1 cellular context compared by ENCODE assay signal in the genomic region with DNA sequence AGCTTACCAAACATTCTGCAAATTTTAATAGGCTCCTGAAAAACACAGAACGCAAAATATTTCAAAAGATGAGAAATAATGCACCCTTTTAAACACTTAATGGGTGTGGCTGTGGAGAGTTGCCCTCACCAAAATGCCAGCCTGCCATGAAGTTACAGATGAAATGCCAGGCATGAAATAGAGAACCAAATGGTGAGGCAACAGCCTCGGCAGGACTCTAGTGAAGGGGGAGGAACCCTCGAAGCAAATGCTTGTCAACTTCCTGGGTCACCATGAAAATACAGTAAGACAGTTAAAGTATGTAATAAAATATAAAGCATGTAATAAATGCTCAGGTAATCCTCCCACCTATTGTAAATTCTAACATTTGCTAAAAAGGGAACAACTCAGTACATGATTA.
TF ChIP-seq lines count a peak whose summit lies in the region.

No MANE protein-coding gene starts in this region.

TF ChIP-seq in WTC11, 78 proteins besides CTCF, POLR2A, EP300 and RAD21 (continued from another document):
- TF ChIP-seq, protein P1, sequence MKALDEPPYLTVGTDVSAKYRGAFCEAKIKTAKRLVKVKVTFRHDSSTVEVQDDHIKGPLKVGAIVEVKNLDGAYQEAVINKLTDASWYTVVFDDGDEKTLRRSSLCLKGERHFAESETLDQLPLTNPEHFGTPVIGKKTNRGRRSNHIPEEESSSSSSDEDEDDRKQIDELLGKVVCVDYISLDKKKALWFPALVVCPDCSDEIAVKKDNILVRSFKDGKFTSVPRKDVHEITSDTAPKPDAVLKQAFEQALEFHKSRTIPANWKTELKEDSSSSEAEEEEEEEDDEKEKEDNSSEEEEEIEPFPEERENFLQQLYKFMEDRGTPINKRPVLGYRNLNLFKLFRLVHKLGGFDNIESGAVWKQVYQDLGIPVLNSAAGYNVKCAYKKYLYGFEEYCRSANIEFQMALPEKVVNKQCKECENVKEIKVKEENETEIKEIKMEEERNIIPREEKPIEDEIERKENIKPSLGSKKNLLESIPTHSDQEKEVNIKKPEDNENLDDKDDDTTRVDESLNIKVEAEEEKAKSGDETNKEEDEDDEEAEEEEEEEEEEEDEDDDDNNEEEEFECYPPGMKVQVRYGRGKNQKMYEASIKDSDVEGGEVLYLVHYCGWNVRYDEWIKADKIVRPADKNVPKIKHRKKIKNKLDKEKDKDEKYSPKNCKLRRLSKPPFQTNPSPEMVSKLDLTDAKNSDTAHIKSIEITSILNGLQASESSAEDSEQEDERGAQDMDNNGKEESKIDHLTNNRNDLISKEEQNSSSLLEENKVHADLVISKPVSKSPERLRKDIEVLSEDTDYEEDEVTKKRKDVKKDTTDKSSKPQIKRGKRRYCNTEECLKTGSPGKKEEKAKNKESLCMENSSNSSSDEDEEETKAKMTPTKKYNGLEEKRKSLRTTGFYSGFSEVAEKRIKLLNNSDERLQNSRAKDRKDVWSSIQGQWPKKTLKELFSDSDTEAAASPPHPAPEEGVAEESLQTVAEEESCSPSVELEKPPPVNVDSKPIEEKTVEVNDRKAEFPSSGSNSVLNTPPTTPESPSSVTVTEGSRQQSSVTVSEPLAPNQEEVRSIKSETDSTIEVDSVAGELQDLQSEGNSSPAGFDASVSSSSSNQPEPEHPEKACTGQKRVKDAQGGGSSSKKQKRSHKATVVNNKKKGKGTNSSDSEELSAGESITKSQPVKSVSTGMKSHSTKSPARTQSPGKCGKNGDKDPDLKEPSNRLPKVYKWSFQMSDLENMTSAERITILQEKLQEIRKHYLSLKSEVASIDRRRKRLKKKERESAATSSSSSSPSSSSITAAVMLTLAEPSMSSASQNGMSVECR (CRISPR knock-in tag; IDR thresholded peaks at IDR 0.05; ENCODE audit: borderline replicate concordance), result no peak
- TF ChIP-seq, protein P2, sequence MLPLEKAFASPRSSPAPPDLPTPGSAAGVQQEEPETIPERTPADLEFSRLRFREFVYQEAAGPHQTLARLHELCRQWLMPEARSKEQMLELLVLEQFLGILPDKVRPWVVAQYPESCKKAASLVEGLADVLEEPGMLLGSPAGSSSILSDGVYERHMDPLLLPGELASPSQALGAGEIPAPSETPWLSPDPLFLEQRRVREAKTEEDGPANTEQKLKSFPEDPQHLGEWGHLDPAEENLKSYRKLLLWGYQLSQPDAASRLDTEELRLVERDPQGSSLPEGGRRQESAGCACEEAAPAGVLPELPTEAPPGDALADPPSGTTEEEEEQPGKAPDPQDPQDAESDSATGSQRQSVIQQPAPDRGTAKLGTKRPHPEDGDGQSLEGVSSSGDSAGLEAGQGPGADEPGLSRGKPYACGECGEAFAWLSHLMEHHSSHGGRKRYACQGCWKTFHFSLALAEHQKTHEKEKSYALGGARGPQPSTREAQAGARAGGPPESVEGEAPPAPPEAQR (CRISPR knock-in tag; IDR thresholded peaks at IDR 0.05), result no peak
- no peak for TF ChIP-seq FOXJ3 (CRISPR knock-in tag; IDR thresholded peaks at IDR 0.05; ENCODE audit: borderline replicate concordance)
- TF ChIP-seq, protein P3, sequence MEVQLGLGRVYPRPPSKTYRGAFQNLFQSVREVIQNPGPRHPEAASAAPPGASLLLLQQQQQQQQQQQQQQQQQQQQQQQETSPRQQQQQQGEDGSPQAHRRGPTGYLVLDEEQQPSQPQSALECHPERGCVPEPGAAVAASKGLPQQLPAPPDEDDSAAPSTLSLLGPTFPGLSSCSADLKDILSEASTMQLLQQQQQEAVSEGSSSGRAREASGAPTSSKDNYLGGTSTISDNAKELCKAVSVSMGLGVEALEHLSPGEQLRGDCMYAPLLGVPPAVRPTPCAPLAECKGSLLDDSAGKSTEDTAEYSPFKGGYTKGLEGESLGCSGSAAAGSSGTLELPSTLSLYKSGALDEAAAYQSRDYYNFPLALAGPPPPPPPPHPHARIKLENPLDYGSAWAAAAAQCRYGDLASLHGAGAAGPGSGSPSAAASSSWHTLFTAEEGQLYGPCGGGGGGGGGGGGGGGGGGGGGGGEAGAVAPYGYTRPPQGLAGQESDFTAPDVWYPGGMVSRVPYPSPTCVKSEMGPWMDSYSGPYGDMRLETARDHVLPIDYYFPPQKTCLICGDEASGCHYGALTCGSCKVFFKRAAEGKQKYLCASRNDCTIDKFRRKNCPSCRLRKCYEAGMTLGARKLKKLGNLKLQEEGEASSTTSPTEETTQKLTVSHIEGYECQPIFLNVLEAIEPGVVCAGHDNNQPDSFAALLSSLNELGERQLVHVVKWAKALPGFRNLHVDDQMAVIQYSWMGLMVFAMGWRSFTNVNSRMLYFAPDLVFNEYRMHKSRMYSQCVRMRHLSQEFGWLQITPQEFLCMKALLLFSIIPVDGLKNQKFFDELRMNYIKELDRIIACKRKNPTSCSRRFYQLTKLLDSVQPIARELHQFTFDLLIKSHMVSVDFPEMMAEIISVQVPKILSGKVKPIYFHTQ (CRISPR knock-in tag; IDR thresholded peaks at IDR 0.05), result no peak
- TF ChIP-seq ZNF671 (CRISPR knock-in tag; IDR thresholded peaks at IDR 0.05), result no peak
- TF ChIP-seq SP1 (CRISPR knock-in tag; conservative IDR thresholded peaks at IDR 0.05), result no peak
- no peak for TF ChIP-seq KAT7 (CRISPR knock-in tag; IDR thresholded peaks at IDR 0.05; ENCODE audit: borderline replicate concordance)
- TF ChIP-seq ZNF423 (CRISPR knock-in tag; IDR thresholded peaks at IDR 0.05), result no peak
- TF ChIP-seq, protein P4, sequence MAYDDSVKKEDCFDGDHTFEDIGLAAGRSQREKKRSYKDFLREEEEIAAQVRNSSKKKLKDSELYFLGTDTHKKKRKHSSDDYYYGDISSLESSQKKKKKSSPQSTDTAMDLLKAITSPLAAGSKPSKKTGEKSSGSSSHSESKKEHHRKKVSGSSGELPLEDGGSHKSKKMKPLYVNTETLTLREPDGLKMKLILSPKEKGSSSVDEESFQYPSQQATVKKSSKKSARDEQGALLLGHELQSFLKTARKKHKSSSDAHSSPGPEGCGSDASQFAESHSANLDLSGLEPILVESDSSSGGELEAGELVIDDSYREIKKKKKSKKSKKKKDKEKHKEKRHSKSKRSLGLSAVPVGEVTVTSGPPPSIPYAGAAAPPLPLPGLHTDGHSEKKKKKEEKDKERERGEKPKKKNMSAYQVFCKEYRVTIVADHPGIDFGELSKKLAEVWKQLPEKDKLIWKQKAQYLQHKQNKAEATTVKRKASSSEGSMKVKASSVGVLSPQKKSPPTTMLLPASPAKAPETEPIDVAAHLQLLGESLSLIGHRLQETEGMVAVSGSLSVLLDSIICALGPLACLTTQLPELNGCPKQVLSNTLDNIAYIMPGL (CRISPR knock-in tag; IDR thresholded peaks at IDR 0.05), result no peak
- no peak for TF ChIP-seq ZNF232 (CRISPR knock-in tag; IDR thresholded peaks at IDR 0.05)
- TF ChIP-seq, protein P5, sequence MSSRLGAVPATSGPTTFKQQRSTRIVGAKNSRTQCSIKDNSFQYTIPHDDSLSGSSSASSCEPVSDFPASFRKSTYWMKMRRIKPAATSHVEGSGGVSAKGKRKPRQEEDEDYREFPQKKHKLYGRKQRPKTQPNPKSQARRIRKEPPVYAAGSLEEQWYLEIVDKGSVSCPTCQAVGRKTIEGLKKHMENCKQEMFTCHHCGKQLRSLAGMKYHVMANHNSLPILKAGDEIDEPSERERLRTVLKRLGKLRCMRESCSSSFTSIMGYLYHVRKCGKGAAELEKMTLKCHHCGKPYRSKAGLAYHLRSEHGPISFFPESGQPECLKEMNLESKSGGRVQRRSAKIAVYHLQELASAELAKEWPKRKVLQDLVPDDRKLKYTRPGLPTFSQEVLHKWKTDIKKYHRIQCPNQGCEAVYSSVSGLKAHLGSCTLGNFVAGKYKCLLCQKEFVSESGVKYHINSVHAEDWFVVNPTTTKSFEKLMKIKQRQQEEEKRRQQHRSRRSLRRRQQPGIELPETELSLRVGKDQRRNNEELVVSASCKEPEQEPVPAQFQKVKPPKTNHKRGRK (CRISPR knock-in tag; IDR thresholded peaks at IDR 0.05; ENCODE audit: borderline replicate concordance), result no peak
- no peak for TF ChIP-seq CBFB (CRISPR knock-in tag; IDR thresholded peaks at IDR 0.05; ENCODE audit: low read depth)
- TF ChIP-seq, protein P6, sequence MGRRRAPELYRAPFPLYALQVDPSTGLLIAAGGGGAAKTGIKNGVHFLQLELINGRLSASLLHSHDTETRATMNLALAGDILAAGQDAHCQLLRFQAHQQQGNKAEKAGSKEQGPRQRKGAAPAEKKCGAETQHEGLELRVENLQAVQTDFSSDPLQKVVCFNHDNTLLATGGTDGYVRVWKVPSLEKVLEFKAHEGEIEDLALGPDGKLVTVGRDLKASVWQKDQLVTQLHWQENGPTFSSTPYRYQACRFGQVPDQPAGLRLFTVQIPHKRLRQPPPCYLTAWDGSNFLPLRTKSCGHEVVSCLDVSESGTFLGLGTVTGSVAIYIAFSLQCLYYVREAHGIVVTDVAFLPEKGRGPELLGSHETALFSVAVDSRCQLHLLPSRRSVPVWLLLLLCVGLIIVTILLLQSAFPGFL (CRISPR knock-in tag; IDR thresholded peaks at IDR 0.05; ENCODE audit: borderline replicate concordance), result no peak
- TF ChIP-seq, protein P7, sequence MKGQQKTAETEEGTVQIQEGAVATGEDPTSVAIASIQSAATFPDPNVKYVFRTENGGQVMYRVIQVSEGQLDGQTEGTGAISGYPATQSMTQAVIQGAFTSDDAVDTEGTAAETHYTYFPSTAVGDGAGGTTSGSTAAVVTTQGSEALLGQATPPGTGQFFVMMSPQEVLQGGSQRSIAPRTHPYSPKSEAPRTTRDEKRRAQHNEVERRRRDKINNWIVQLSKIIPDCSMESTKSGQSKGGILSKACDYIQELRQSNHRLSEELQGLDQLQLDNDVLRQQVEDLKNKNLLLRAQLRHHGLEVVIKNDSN (CRISPR knock-in tag; IDR thresholded peaks at IDR 0.05), result no peak
- no peak for TF ChIP-seq ZNF219 (CRISPR knock-in tag; IDR thresholded peaks at IDR 0.05; ENCODE audit: borderline replicate concordance)
